Comparison of ENCODE assay signal across 2 cellular contexts in the genomic region with DNA sequence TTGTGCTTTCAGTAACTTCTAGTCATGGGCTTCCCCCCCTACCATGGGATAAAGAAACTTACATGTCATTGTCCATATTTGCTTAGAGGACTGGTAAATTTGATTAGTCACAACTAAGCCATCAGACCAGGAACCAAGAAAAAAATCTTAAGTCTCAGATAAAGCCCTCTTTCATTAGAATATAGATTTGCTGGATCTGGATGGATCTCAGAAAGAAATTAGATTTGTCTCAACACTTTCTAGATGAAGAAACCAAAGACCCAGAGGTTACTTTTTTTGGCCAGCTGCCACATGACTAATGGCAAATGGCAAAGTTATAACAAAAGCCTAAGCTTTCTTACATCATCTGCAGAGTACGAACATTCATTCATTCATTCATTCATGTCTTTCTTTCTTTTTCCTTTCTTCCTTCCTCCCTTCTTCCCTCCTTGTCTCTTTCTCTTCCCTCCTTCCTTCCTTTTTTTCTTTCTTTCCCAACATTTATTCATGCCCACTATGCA.
TF ChIP-seq lines count a peak whose summit lies in the region.

No MANE protein-coding gene starts in this region.

TF ChIP-seq in HCT116, 20 proteins besides CTCF, POLR2A, EP300 and RAD21:
- no peak for TF ChIP-seq EGR1 (IDR thresholded peaks at IDR 0.05; ENCODE audit: low read depth)
- peak; percentile 26; the same call in 1 of the 2 replicates for TF ChIP-seq JUND (IDR thresholded peaks at IDR 0.05)
- TF ChIP-seq ELF1 (IDR thresholded peaks at IDR 0.05; ENCODE audit: borderline replicate concordance, low read depth), result no peak
- TF ChIP-seq CEBPB (IDR thresholded peaks at IDR 0.05; ENCODE audit: low read depth), result peak; percentile 40; the same call in 1 of the 2 replicates
- TF ChIP-seq, protein P1, sequence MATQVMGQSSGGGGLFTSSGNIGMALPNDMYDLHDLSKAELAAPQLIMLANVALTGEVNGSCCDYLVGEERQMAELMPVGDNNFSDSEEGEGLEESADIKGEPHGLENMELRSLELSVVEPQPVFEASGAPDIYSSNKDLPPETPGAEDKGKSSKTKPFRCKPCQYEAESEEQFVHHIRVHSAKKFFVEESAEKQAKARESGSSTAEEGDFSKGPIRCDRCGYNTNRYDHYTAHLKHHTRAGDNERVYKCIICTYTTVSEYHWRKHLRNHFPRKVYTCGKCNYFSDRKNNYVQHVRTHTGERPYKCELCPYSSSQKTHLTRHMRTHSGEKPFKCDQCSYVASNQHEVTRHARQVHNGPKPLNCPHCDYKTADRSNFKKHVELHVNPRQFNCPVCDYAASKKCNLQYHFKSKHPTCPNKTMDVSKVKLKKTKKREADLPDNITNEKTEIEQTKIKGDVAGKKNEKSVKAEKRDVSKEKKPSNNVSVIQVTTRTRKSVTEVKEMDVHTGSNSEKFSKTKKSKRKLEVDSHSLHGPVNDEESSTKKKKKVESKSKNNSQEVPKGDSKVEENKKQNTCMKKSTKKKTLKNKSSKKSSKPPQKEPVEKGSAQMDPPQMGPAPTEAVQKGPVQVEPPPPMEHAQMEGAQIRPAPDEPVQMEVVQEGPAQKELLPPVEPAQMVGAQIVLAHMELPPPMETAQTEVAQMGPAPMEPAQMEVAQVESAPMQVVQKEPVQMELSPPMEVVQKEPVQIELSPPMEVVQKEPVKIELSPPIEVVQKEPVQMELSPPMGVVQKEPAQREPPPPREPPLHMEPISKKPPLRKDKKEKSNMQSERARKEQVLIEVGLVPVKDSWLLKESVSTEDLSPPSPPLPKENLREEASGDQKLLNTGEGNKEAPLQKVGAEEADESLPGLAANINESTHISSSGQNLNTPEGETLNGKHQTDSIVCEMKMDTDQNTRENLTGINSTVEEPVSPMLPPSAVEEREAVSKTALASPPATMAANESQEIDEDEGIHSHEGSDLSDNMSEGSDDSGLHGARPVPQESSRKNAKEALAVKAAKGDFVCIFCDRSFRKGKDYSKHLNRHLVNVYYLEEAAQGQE (IDR thresholded peaks at IDR 0.05; ENCODE audit: low read depth), result no peak

TF ChIP-seq in endothelial cell of umbilical vein, 7 proteins besides CTCF, POLR2A, EP300 and RAD21:
- TF ChIP-seq JUN (IDR thresholded peaks at IDR 0.05; ENCODE audit: borderline replicate concordance, insufficient read depth, insufficient read length, low read depth) (no peak), GATA2 (IDR thresholded peaks at IDR 0.05; ENCODE audit: insufficient read depth, insufficient read length, low read depth, low read length) (no peak), POLR2AphosphoS5 (IDR thresholded peaks at IDR 0.05; ENCODE audit: insufficient read depth, low read depth, low read length) (no peak), EZH2 (IDR thresholded peaks at IDR 0.05; ENCODE audit: borderline replicate concordance, low read depth, low read length, severe bottlenecking) (no peak), FOS (IDR thresholded peaks at IDR 0.05; ENCODE audit: borderline replicate concordance, insufficient read depth, low read length) (no peak)
TF ChIP-seq in endothelial cell of umbilical vein: peak in this region for 0.
